ENCODE assay signal across 10 cellular contexts in genomic region chr7:114539575-114539974, GRCh38.
DNase-seq lines count a peak whose midpoint lies in the region; ATAC-seq and TF ChIP-seq lines count a peak whose summit lies in the region.
"Had no signal": no experiment of that assay in that cellular context is flagged by ENCODE, and none has a peak within 500 bp of the region (broad histone marks: within the 10 kb centered on the region; RNA-seq: fewer than 3 reads in every experiment).

No MANE protein-coding gene starts in this region.

- H3K4me3 Mint-ChIP-seq in activated T-helper 17 cell treated with anti-CD3 and anti-CD28 coated beads, Interleukin-2, amount 50 U/mL, for 72 hours: no peak overlapping the region
- H3K4me3 Mint-ChIP-seq: central memory CD8-positive, alpha-beta T cell had no signal

- no peak overlapping the region for H3K27ac ChIP-seq in RWPE1

- peak; percentile 58 for TF ChIP-seq CTCF in AG10803 (conservative IDR thresholded peaks at IDR 0.05; ENCODE audit: low read length)
- no peak for TF ChIP-seq CTCF in RWPE1 (conservative IDR thresholded peaks at IDR 0.05; ENCODE audit: low read depth)

- H3K27ac Mint-ChIP-seq in activated T-helper 17 cell treated with anti-CD3 and anti-CD28 coated beads, Interleukin-2, amount 50 U/mL, for 72 hours: no peak overlapping the region

- ATAC-seq in GM21367 (IDR thresholded peaks at IDR 0.05; ENCODE audit: unreplicated experiment): no peak
- ATAC-seq in activated T-helper 17 cell treated with anti-CD3 and anti-CD28 coated beads, Interleukin-2, amount 50 U/mL, for 72 hours (replicated peaks): no peak

- peak; percentile 9 for DNase-seq in AG10803 (ENCODE audit: low read depth)
- DNase-seq in HK-2 (ENCODE audit: unreplicated experiment): peak; percentile 2
- DNase-seq in RWPE1 (ENCODE audit: low spot score): peak; percentile 2
- peak; percentile 83 for DNase-seq in foreskin melanocyte
- DNase-seq in DMS79 treated with DMSO at 0.1 percent for 48 hours (lab: John Stamatoyannopoulos, UW): no peak
- no peak for DNase-seq in retina
- DNase-seq: stimulated activated CD4-positive, alpha-beta T cell treated with anti-CD3 and anti-CD28 coated beads, Interleukin-15, amount 100 ng/mL, for 24 hours had no signal

- H3K36me3 Mint-ChIP-seq in activated T-helper 17 cell treated with anti-CD3 and anti-CD28 coated beads, Interleukin-2, amount 50 U/mL, for 72 hours (ENCODE audit: low read depth): no peaks in the 10 kb centered on the region

- H3K4me3 ChIP-seq in AG10803 (ENCODE audit: low read length): no peak overlapping the region

- CTCF ChIA-PET in RWPE1 (lab: Yijun Ruan, JAX): interaction anchor here (0.5 to 0.8 kb wide), 7 partner anchors 28 to 458 kb away, joined by 3 to 6 read pairs (median 3); no protein-coding TSS in a partner anchor

- POLR2A ChIA-PET in RWPE1 (lab: Yijun Ruan, JAX; ENCODE audit: low non-redundant PET): no interaction called here

- H3K9me3 Mint-ChIP-seq in activated T-helper 17 cell treated with anti-CD3 and anti-CD28 coated beads, Interleukin-2, amount 50 U/mL, for 72 hours: no peaks in the 10 kb centered on the region
- H3K9me3 Mint-ChIP-seq: central memory CD8-positive, alpha-beta T cell had no signal

- no peaks in the 10 kb centered on the region for H3K27me3 Mint-ChIP-seq in activated T-helper 17 cell treated with anti-CD3 and anti-CD28 coated beads, Interleukin-2, amount 50 U/mL, for 72 hours
- H3K27me3 Mint-ChIP-seq: central memory CD8-positive, alpha-beta T cell had no signal

- H3K4me1 Mint-ChIP-seq in activated T-helper 17 cell treated with anti-CD3 and anti-CD28 coated beads, Interleukin-2, amount 50 U/mL, for 72 hours: no peaks in the 10 kb centered on the region
- H3K4me1 Mint-ChIP-seq: central memory CD8-positive, alpha-beta T cell had no signal

Comparison
In these comparisons a context has a peak if more than half of its experiments do, and no peak if none do; other contexts are left out.
1. DNase-seq: peak in AG10803 (single experiment), HK-2 (single experiment), RWPE1 (single experiment) and foreskin melanocyte (single experiment); none in DMS79 treated with DMSO at 0.1 percent for 48 hours (single experiment) and retina (single experiment).